ENCODE assay signal across 8 cellular contexts in genomic region chr13:29849731-29850212, GRCh38. TPM values are rescaled to one million over a fixed set of nuclear protein-coding genes. Genes with fewer than 3 reads are reported as not detected.
DNase-seq lines count a peak whose midpoint lies in the region; ATAC-seq and TF ChIP-seq lines count a peak whose summit lies in the region.

No MANE protein-coding gene starts in this region.

- peak overlapping the region; percentile 99 to 100 (median 99) for H3K27ac ChIP-seq in thyroid gland

- no peaks in the 10 kb centered on the region for H3K9me3 Mint-ChIP-seq in activated T-helper 2 cell treated with anti-CD3 and anti-CD28 coated beads, Interferon-gamma antibody, Interleukin-2, Interleukin-4, amounts not matched to agents 10 μg/mL and 5 μg/mL and 100 μg/mL, durations not matched to agents 14 hours and 24 hours and 36 hours
- no peaks in the 10 kb centered on the region for H3K9me3 Mint-ChIP-seq in natural killer cell

- H3K36me3 ChIP-seq in thyroid gland, result no peaks in the 10 kb centered on the region

- TF ChIP-seq CTCF in fibroblast of villous mesenchyme (IDR thresholded peaks at IDR 0.05; ENCODE audit: insufficient read depth, low read depth, low read length) (no peak), natural killer cell (IDR thresholded peaks at IDR 0.05) (no peak), thyroid gland (IDR thresholded peaks at IDR 0.05) (no peak)

- 1% methylated on average over 23 of the region's 50 CpGs for WGBS in thyroid gland, 2 donors

- no peaks in the 10 kb centered on the region for H3K9me3 ChIP-seq in thyroid gland

- peak in 4 of 6 experiments; percentile 37 to 67 (median 44) for DNase-seq in stimulated activated naive CD4-positive, alpha-beta T cell (lab: John Stamatoyannopoulos, UW)
- DNase-seq in stimulated activated naive CD4-positive, alpha-beta T cell treated with Interleukin-2 at 50 U/mL for 16 hours (lab: John Stamatoyannopoulos, UW), result no peak
- DNase-seq in NCI-H526 (lab: John Stamatoyannopoulos, UW), result peak; percentile 76 to 85
- DNase-seq in activated T-helper 2 cell treated with anti-CD3 and anti-CD28 coated beads, Interferon-gamma antibody, Interleukin-2, Interleukin-4, amounts not matched to agents 10 μg/mL and 5 μg/mL and 100 μg/mL, durations not matched to agents 14 hours and 24 hours and 36 hours (ENCODE audit: low spot score), result peak; percentile 31
- peak; percentile 51 for DNase-seq in fibroblast of villous mesenchyme (ENCODE audit: low read depth)
- DNase-seq in natural killer cell, result peak; percentile 48
- DNase-seq in thyroid gland, result peak; percentile 74

- H3K4me1 ChIP-seq in thyroid gland, result peaks cover 0 to 11% of the 10 kb centered on the region in 2 donors

- peak overlapping the region; percentile 90 for H3K4me3 Mint-ChIP-seq in activated T-helper 2 cell treated with anti-CD3 and anti-CD28 coated beads, Interferon-gamma antibody, Interleukin-2, Interleukin-4, amounts not matched to agents 10 μg/mL and 5 μg/mL and 100 μg/mL, durations not matched to agents 14 hours and 24 hours and 36 hours (ENCODE audit: low read depth)
- H3K4me3 Mint-ChIP-seq in natural killer cell, result peak overlapping the region; percentile 95

- no peak for TF ChIP-seq POLR2A in thyroid gland (IDR thresholded peaks at IDR 0.05)

- intact Hi-C loops in activated T-helper 2 cell treated with anti-CD3 and anti-CD28 coated beads, Interferon-gamma antibody, Interleukin-2, Interleukin-4, amounts not matched to agents 10 μg/mL and 5 μg/mL and 100 μg/mL, durations not matched to agents 14 hours and 24 hours and 36 hours (cut with micrococcal nuclease), result loop anchor here (1.0 to 10.0 kb wide), 7 partner anchors 31 to 1315 kb away; partner anchors contain the start of genes HSPH1, KATNAL1 and SLC7A1
- intact Hi-C loops in natural killer cell (cut with micrococcal nuclease) (loop anchor here (1.0 to 5.0 kb wide), 4 partner anchors 53 to 263 kb away; partner anchors contain the start of gene SLC7A1), thyroid gland (cut with DNase I) (loop anchor here (10.0 kb wide), 2 partner anchors 75 to 265 kb away; no protein-coding TSS in a partner anchor)

- peak overlapping the region; percentile 82 for H3K27ac Mint-ChIP-seq in activated T-helper 2 cell treated with anti-CD3 and anti-CD28 coated beads, Interferon-gamma antibody, Interleukin-2, Interleukin-4, amounts not matched to agents 10 μg/mL and 5 μg/mL and 100 μg/mL, durations not matched to agents 14 hours and 24 hours and 36 hours
- H3K27ac Mint-ChIP-seq in natural killer cell, result peak overlapping the region; percentile 96 to 100

- ATAC-seq in HG02798 (IDR thresholded peaks at IDR 0.05; ENCODE audit: poor library complexity, unreplicated experiment) (peak; percentile 32), natural killer cell (peak; percentile 2 to 15 (median 8))

- H3K4me3 ChIP-seq in fibroblast of villous mesenchyme (ENCODE audit: low read depth, low read length) (peak overlapping the region; percentile 78), thyroid gland (replicated peaks in 1 of 3) (peak overlapping the region; percentile 38 to 77 (median 54))

- H3K4me1 Mint-ChIP-seq in activated T-helper 2 cell treated with anti-CD3 and anti-CD28 coated beads, Interferon-gamma antibody, Interleukin-2, Interleukin-4, amounts not matched to agents 10 μg/mL and 5 μg/mL and 100 μg/mL, durations not matched to agents 14 hours and 24 hours and 36 hours (ENCODE audit: low read depth), result peaks cover 42% of the 10 kb centered on the region
- peaks cover 44 to 53% of the 10 kb centered on the region in 2 donors for H3K4me1 Mint-ChIP-seq in natural killer cell

- H3K27me3 Mint-ChIP-seq in activated T-helper 2 cell treated with anti-CD3 and anti-CD28 coated beads, Interferon-gamma antibody, Interleukin-2, Interleukin-4, amounts not matched to agents 10 μg/mL and 5 μg/mL and 100 μg/mL, durations not matched to agents 14 hours and 24 hours and 36 hours (ENCODE audit: low read depth), result no peaks in the 10 kb centered on the region
- H3K27me3 Mint-ChIP-seq in natural killer cell (ENCODE audit: low read depth in 2 of 2), result peaks cover 0 to 3% of the 10 kb centered on the region in 2 donors

- peaks cover 3% of the 10 kb centered on the region for H3K36me3 Mint-ChIP-seq in activated T-helper 2 cell treated with anti-CD3 and anti-CD28 coated beads, Interferon-gamma antibody, Interleukin-2, Interleukin-4, amounts not matched to agents 10 μg/mL and 5 μg/mL and 100 μg/mL, durations not matched to agents 14 hours and 24 hours and 36 hours (ENCODE audit: low read depth)
- no peaks in the 10 kb centered on the region for H3K36me3 Mint-ChIP-seq in natural killer cell

- no peaks in the 10 kb centered on the region for H3K27me3 ChIP-seq in thyroid gland

RNA-seq across cellular contexts. Expression of gene UBL3, which starts 0.6 kb away (rescaled TPM):
- total RNA-seq in activated T-helper 2 cell treated with anti-CD3 and anti-CD28 coated beads, Interferon-gamma antibody, Interleukin-2, Interleukin-4, amounts not matched to agents 10 μg/mL and 5 μg/mL and 100 μg/mL, durations not matched to agents 14 hours and 24 hours and 36 hours, result 7.9 and 8.5 TPM in 2 replicates
- total RNA-seq in fibroblast of villous mesenchyme (29.0 and 44.9 TPM in 2 replicates), natural killer cell (10 to 100 TPM; 29.6 to 36.0 (median 31.5) TPM), thyroid gland (10 to 100 TPM; 59.0 to 79.0 (median 65.1) TPM)
